In the genomic region with DNA sequence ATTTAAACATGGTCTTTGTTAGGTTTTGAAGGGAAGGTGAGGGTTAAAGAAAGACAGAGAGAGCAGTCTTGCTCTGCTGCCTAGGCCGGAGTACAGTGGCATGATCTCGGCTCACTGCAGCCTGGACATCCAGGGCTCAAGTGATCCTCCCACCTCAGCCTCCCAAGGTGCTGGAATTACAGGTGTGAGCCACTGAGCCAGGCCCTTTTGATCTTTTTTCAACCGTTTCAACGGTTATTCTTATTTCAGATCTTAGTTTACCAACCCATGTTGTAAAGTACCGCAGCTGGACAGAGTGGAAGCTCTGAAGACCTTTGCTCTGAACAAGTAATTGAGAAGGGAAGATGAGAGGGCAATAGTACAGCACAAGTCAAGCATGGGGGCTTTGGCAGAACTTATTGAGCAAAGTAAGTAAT, we compare ENCODE assay signal across 2 cellular contexts.
TF ChIP-seq lines count a peak whose summit lies in the region.

No MANE protein-coding gene starts in this region.

TF ChIP-seq in SK-N-SH, 30 proteins besides CTCF, POLR2A, EP300 and RAD21 (continued from another document):
- TF ChIP-seq, protein P1, sequence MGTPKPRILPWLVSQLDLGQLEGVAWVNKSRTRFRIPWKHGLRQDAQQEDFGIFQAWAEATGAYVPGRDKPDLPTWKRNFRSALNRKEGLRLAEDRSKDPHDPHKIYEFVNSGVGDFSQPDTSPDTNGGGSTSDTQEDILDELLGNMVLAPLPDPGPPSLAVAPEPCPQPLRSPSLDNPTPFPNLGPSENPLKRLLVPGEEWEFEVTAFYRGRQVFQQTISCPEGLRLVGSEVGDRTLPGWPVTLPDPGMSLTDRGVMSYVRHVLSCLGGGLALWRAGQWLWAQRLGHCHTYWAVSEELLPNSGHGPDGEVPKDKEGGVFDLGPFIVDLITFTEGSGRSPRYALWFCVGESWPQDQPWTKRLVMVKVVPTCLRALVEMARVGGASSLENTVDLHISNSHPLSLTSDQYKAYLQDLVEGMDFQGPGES (IDR thresholded peaks at IDR 0.05; ENCODE audit: low read depth, low read length) = no peak
- TF ChIP-seq ELF1 (IDR thresholded peaks at IDR 0.05) (no peak), EZH2phosphoT487 (IDR thresholded peaks at IDR 0.05; ENCODE audit: borderline replicate concordance, low read depth) (no peak), NFIC (IDR thresholded peaks at IDR 0.05; ENCODE audit: borderline replicate concordance) (no peak)
- TF ChIP-seq, protein P2, sequence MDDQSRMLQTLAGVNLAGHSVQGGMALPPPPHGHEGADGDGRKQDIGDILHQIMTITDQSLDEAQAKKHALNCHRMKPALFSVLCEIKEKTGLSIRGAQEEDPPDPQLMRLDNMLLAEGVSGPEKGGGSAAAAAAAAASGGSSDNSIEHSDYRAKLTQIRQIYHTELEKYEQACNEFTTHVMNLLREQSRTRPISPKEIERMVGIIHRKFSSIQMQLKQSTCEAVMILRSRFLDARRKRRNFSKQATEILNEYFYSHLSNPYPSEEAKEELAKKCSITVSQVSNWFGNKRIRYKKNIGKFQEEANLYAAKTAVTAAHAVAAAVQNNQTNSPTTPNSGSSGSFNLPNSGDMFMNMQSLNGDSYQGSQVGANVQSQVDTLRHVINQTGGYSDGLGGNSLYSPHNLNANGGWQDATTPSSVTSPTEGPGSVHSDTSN (IDR thresholded peaks at IDR 0.05) = no peak

TF ChIP-seq in SK-N-SH treated with all-trans-retinoic acid at 6 μM for 48 hours, 23 proteins besides CTCF, POLR2A, EP300 and RAD21 (continued from another document):
- TF ChIP-seq, protein P3, sequence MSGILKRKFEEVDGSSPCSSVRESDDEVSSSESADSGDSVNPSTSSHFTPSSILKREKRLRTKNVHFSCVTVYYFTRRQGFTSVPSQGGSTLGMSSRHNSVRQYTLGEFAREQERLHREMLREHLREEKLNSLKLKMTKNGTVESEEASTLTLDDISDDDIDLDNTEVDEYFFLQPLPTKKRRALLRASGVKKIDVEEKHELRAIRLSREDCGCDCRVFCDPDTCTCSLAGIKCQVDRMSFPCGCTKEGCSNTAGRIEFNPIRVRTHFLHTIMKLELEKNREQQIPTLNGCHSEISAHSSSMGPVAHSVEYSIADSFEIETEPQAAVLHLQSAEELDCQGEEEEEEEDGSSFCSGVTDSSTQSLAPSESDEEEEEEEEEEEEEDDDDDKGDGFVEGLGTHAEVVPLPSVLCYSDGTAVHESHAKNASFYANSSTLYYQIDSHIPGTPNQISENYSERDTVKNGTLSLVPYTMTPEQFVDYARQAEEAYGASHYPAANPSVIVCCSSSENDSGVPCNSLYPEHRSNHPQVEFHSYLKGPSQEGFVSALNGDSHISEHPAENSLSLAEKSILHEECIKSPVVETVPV (CRISPR knock-in tag; IDR thresholded peaks at IDR 0.05) = no peak
- no peak for TF ChIP-seq PPARA (CRISPR knock-in tag; IDR thresholded peaks at IDR 0.05; ENCODE audit: borderline replicate concordance)
- TF ChIP-seq CSDC2 (CRISPR knock-in tag; IDR thresholded peaks at IDR 0.05) = no peak
- no peak for TF ChIP-seq GLIS3 (CRISPR knock-in tag; IDR thresholded peaks at IDR 0.05)
- no peak for TF ChIP-seq ESRRG (CRISPR knock-in tag; IDR thresholded peaks at IDR 0.05)
- TF ChIP-seq ZNF70 (CRISPR knock-in tag; IDR thresholded peaks at IDR 0.05) = no peak
- TF ChIP-seq ZC3H10 (CRISPR knock-in tag; IDR thresholded peaks at IDR 0.05) = no peak
- TF ChIP-seq SNAI2 (CRISPR knock-in tag; IDR thresholded peaks at IDR 0.05) = no peak
- TF ChIP-seq RARB (CRISPR knock-in tag; IDR thresholded peaks at IDR 0.05) = no peak
